ENCODE assay signal across 10 cellular contexts in the genomic region with DNA sequence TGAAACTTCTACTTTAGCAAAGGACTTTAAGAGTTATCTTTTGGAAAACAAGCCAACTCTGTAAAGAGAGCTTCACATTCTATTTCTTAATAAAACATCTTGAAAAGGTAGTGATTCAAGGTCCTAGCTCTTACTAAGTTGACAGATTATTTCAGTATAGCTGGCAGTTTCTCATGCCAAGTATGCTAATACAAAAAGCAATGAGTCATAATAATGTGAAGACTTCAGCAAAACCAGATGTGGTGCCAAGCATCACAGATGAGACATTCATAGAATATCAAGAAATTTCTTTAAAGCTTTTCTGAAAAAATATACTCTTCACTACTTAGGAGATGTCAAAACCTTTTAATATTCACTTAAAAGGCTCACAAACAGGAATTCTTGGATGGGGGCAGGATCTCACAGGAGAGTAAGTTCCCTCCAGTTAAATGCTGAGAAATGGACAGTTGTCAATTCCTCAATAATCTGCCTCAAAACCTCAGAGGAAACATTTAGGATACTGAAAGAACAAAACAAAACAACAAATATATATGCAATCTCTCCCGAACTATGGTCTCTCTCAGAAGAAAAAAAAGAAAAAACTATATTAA. TPM values are rescaled to one million over a fixed set of nuclear protein-coding genes. Genes with fewer than 3 reads are reported as not detected.
DNase-seq lines count a peak whose midpoint lies in the region; ATAC-seq and TF ChIP-seq lines count a peak whose summit lies in the region.
"Had no signal": no experiment of that assay in that cellular context is flagged by ENCODE, and none has a peak within 500 bp of the region (broad histone marks: within the 10 kb centered on the region; RNA-seq: fewer than 3 reads in every experiment).

No MANE protein-coding gene starts in this region.

- POLR2A ChIA-PET in PC-9 (lab: Charles Lee; ENCODE audit: unreplicated experiment), result no interaction called here

- TF ChIP-seq CTCF in PC-9 (conservative IDR thresholded peaks at IDR 0.05) (no peak), osteoblast (IDR thresholded peaks at IDR 0.05; ENCODE audit: extremely low read depth, low read depth, low read length) (no peak), ovary (IDR thresholded peaks at IDR 0.05) (no peak)

- H3K79me2 ChIP-seq in PC-9 (ENCODE audit: low read depth), result peaks cover 58% of the 10 kb centered on the region
- peaks cover 94% of the 10 kb centered on the region for H3K79me2 ChIP-seq in osteoblast (ENCODE audit: insufficient read depth, low read length)

- H4K20me1 ChIP-seq in PC-9 (ENCODE audit: insufficient read depth) (no peaks in the 10 kb centered on the region), osteoblast (ENCODE audit: insufficient read depth, low read length) (peaks cover 26% of the 10 kb centered on the region)

- no TSS peak for BruUV-seq in PC-9 (replicated peaks; lab: Mats Ljungman, UMichigan)

- H3K9me3 ChIP-seq in PC-9 (ENCODE audit: insufficient read depth, low read depth) (peaks cover 9% of the 10 kb centered on the region; the same call in 1 of the 2 replicates), osteoblast (ENCODE audit: low read depth, low read length) (no peaks in the 10 kb centered on the region), ovary (peaks cover 0 to 2% of the 10 kb centered on the region in 2 donors)

- intact Hi-C loops in PC-9 (cut with micrococcal nuclease; ENCODE audit: unreplicated experiment), result no loop called here
- intact Hi-C loops in ovary (cut with DNase I), result no loop called here

- no peak overlapping the region for H3K4me2 ChIP-seq in PC-9
- H3K4me2 ChIP-seq in osteoblast (ENCODE audit: insufficient read depth, low read length), result peak overlapping the region; percentile 72

- CTCF ChIA-PET in PC-9 (lab: Charles Lee), result no interaction called here

- H3K27ac ChIP-seq in PC-9 (peak overlapping the region; percentile 2; the same call in 1 of the 2 replicates), epithelial cell of prostate (peak overlapping the region; percentile 43), osteoblast (ENCODE audit: low read depth, low read length) (peak overlapping the region; percentile 75), ovary (no peak overlapping the region)

- ATAC-seq in HG02852 (IDR thresholded peaks at IDR 0.05; ENCODE audit: unreplicated experiment) (no peak), HG02763 (IDR thresholded peaks at IDR 0.05; ENCODE audit: unreplicated experiment) (no peak)

- H3K4me1 ChIP-seq in PC-9 (replicated peaks; ENCODE audit: insufficient read depth) (no peaks in the 10 kb centered on the region), osteoblast (ENCODE audit: insufficient read depth, low read length) (peaks cover 33% of the 10 kb centered on the region), ovary (ENCODE audit: insufficient read depth) (no peaks in the 10 kb centered on the region)

- TF ChIP-seq POLR2A in ovary (IDR thresholded peaks at IDR 0.05), result no peak

- H3K27me3 ChIP-seq in PC-9 (ENCODE audit: insufficient read depth, low read depth) (no peaks in the 10 kb centered on the region), osteoblast (ENCODE audit: insufficient read depth, low read length) (no peaks in the 10 kb centered on the region), ovary (no peaks in the 10 kb centered on the region)
- H3K27me3 ChIP-seq: tibial nerve had no signal

- peak; percentile 4 for DNase-seq in DMS 273 treated with DMSO at 0.1 percent for 48 hours (lab: John Stamatoyannopoulos, UW)
- no peak for DNase-seq in PC-9
- DNase-seq in epithelial cell of prostate (ENCODE audit: low read depth, low spot score), result peak; percentile 46
- peak; percentile 92 for DNase-seq in osteoblast (ENCODE audit: insufficient read length, low spot score, missing footprints)
- DNase-seq in ovary, result no peak
- no peak for DNase-seq in activated CD8-positive, alpha-beta memory T cell treated with anti-CD3 and anti-CD28 coated beads, Interleukin-2, amount 50 U/mL, for 48 hours
- DNase-seq: activated T-cell treated with anti-CD3 and anti-CD28 coated beads for 4 hours had no signal

- peaks cover 21% of the 10 kb centered on the region; the same call in 1 of the 2 replicates for H3F3A ChIP-seq in PC-9 (ENCODE audit: insufficient read depth, low read depth)

- no peak for TF ChIP-seq EP300 in ovary (IDR thresholded peaks at IDR 0.05)

- 70 to 83% (median 83%) methylated on average over 1 of the region's 1 CpG for WGBS in ovary, 3 donors

- H3K9me2 ChIP-seq in PC-9 (ENCODE audit: insufficient read depth), result no peaks in the 10 kb centered on the region

- H3K36me3 ChIP-seq in PC-9 (ENCODE audit: low read depth), result peaks cover 38% of the 10 kb centered on the region; the same call in 1 of the 2 replicates
- peaks cover 26% of the 10 kb centered on the region for H3K36me3 ChIP-seq in osteoblast (ENCODE audit: insufficient read depth, low read length)
- no peaks in the 10 kb centered on the region for H3K36me3 ChIP-seq in ovary

- no peak overlapping the region for H3K4me3 ChIP-seq in PC-9
- H3K4me3 ChIP-seq in osteoblast (ENCODE audit: insufficient read depth, low read length), result no peak overlapping the region
- no peak overlapping the region for H3K4me3 ChIP-seq in ovary
- H3K4me3 ChIP-seq: tibial nerve had no signal

- no peak overlapping the region for H2AFZ ChIP-seq in PC-9
- H2AFZ ChIP-seq in osteoblast (ENCODE audit: low read length), result no peak overlapping the region

RNA-seq across cellular contexts. Expression of gene DCBLD2, which starts 45.6 kb away (rescaled TPM):
- total RNA-seq in PC-9 (2021), result 83.1 and 112 TPM in 2 replicates
- 187 and 278 TPM in 2 replicates for total RNA-seq in osteoblast
- 10 to 100 TPM; 22.4 to 58.7 (median 41.1) TPM for total RNA-seq in ovary
- 10 to 100 TPM; 13.5 to 31.7 TPM for polyA plus RNA-seq in ovary

Comparison
In these comparisons a context has a peak if more than half of its experiments do, and no peak if none do; other contexts are left out.
1. DNase-seq: peak in DMS 273 treated with DMSO at 0.1 percent for 48 hours (single experiment), epithelial cell of prostate (single experiment) and osteoblast (single experiment); none in PC-9 (0 of 2), ovary (0 of 5) and activated CD8-positive, alpha-beta memory T cell treated with anti-CD3 and anti-CD28 coated beads, Interleukin-2, amount 50 U/mL, for 48 hours (single experiment).
2. H3K27ac ChIP-seq: peak in PC-9 (single experiment), epithelial cell of prostate (single experiment) and osteoblast (single experiment); none in ovary (0 of 2).